ENCODE assay signal across 12 cellular contexts in the genomic region with DNA sequence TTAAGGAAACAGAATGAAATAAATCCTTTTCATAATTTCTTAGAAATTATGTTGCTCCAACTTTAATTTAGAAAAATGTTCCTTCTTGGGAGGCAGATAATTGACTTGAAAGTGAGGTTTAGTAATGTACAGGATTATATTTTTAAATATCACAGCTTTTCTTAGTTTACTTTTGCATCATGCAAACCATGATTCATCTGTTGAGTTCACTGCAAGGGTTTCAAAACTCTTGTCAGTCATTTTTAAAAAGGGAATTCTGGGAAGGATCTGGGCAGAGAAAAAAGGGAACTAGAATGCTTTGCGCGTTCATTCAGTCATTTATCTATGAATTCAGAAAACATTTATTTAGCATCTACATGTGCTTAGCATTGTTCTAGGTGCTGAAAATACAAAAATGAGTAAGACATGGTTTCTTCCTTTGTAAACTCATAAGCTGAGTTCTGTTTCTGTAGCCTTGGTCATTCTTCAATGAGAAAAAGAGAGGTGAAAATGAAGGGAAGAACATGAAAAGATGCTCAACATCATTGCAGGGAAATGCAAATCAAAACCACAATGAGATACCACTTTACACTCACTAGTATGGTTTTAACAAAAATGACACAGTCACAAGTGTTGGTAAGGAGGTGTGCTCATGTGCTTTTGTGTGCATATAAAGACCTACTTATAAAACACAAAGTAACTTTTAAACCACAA.
DNase-seq lines count a peak whose midpoint lies in the region; ATAC-seq, FAIRE-seq and TF ChIP-seq lines count a peak whose summit lies in the region.
"Had no signal": no experiment of that assay in that cellular context is flagged by ENCODE, and none has a peak within 500 bp of the region (broad histone marks: within the 10 kb centered on the region; RNA-seq: fewer than 3 reads in every experiment).

No MANE protein-coding gene starts in this region.

- no peak overlapping the region for H3K9ac ChIP-seq in HepG2 (ENCODE audit: insufficient read depth, low read depth, low read length)
- H3K9ac ChIP-seq: neural progenitor cell had no signal

- CTCF ChIA-PET in HepG2 (lab: Yijun Ruan, JAX; ENCODE audit: low intra/inter-chr PET ratio, low total read pairs) = no interaction called here

- intact Hi-C loops in activated T-helper 1 cell treated with anti-CD3 and anti-CD28 coated beads, Interleukin-12 subunit alpha, Interleukin-12 subunit beta, Interleukin-2, Interleukin-4 antibody, amounts not matched to agents 30 ng/mL and 10 ng/mL and 1 ng/mL, durations not matched to agents 14 hours and 24 hours and 36 hours (cut with micrococcal nuclease) = loop anchor here (1.0 to 10.0 kb wide), 3 partner anchors 150 to 521 kb away; a partner anchor contains a TSS
- intact Hi-C loops in HepG2 (cut with micrococcal nuclease; ENCODE audit: unreplicated experiment) = no loop called here

- no peak for TF ChIP-seq CTCF in HepG2 (CRISPR knock-in tag; IDR thresholded peaks at IDR 0.05)

- no peak overlapping the region for H3K4me2 ChIP-seq in HepG2 (ENCODE audit: low read depth, low read length)
- H3K4me2 ChIP-seq: neural progenitor cell had no signal

- no peak overlapping the region for H3K4me3 Mint-ChIP-seq in activated T-helper 1 cell treated with anti-CD3 and anti-CD28 coated beads, Interleukin-12 subunit alpha, Interleukin-12 subunit beta, Interleukin-2, Interleukin-4 antibody, amounts not matched to agents 30 ng/mL and 10 ng/mL and 1 ng/mL, durations not matched to agents 14 hours and 24 hours and 36 hours
- H3K4me3 Mint-ChIP-seq: activated CD8-positive, alpha-beta memory T cell treated with anti-CD3 and anti-CD28 coated beads, Interleukin-2, amount 10 ng/mL, durations not matched to agents 7 days and 5 days; neural progenitor cell had no signal

- BruUV-seq in HepG2 (replicated peaks; lab: Mats Ljungman, UMichigan) = no TSS peak

- WGBS in HepG2 (ENCODE audit: low lambda C conversion rate) = 100% methylated on average over 2 of the region's 2 CpGs

- DNase-seq in activated T-helper 1 cell treated with anti-CD3 and anti-CD28 coated beads, Interleukin-12 subunit alpha, Interleukin-12 subunit beta, Interleukin-2, Interleukin-4 antibody, amounts not matched to agents 30 ng/mL and 10 ng/mL and 1 ng/mL, durations not matched to agents 14 hours and 24 hours and 36 hours (ENCODE audit: low spot score) = no peak
- DNase-seq in HepG2 (ENCODE audit: low spot score) (no peak), iPS-NIHi7 (ENCODE audit: extremely low spot score) (no peak), pons (ENCODE audit: low spot score) (no peak)
- DNase-seq: activated CD8-positive, alpha-beta memory T cell treated with anti-CD3 and anti-CD28 coated beads, Interleukin-2, amount 10 ng/mL, durations not matched to agents 7 days and 5 days; H7; NCI-H146 had no signal

- H3K27ac ChIP-seq in HepG2 (ENCODE audit: extremely low read length, insufficient read depth, low read length) = no peak overlapping the region
- H3K27ac ChIP-seq: neural progenitor cell had no signal

- peak overlapping the region; percentile 57 for H3K27ac Mint-ChIP-seq in activated T-helper 1 cell treated with anti-CD3 and anti-CD28 coated beads, Interleukin-12 subunit alpha, Interleukin-12 subunit beta, Interleukin-2, Interleukin-4 antibody, amounts not matched to agents 30 ng/mL and 10 ng/mL and 1 ng/mL, durations not matched to agents 14 hours and 24 hours and 36 hours
- H3K27ac Mint-ChIP-seq: activated CD8-positive, alpha-beta memory T cell treated with anti-CD3 and anti-CD28 coated beads, Interleukin-2, amount 10 ng/mL, durations not matched to agents 7 days and 5 days; neural progenitor cell had no signal

- H3K4me3 ChIP-seq in HepG2 (replicated peaks in 1 of 3; ENCODE audit: insufficient read depth in 1 of 3, low read depth in 2 of 3, low read length in 3 of 3) = no peak overlapping the region
- H3K4me3 ChIP-seq: neural progenitor cell had no signal

- peak; percentile 85 for ATAC-seq in GM18505 (IDR thresholded peaks at IDR 0.05; ENCODE audit: unreplicated experiment)
- peak; percentile 78 for ATAC-seq in GM21360 (IDR thresholded peaks at IDR 0.05; ENCODE audit: unreplicated experiment)
- ATAC-seq in HG03039 (IDR thresholded peaks at IDR 0.05; ENCODE audit: unreplicated experiment) = peak; percentile 85
- ATAC-seq in SK-N-SH treated with all-trans-retinoic acid at 6 μM for 48 hours = no peak
- ATAC-seq in HepG2 = no peak
- ATAC-seq: activated CD8-positive, alpha-beta memory T cell treated with anti-CD3 and anti-CD28 coated beads, Interleukin-2, amount 10 ng/mL, durations not matched to agents 7 days and 5 days had no signal

- in situ Hi-C loops in HepG2 (cut with HindIII; ENCODE audit: extremely low pct_ligation_motif_present, low pct_unique_long_range_greater_than_20kb) = no loop called here

- H3K36me3 ChIP-seq in HepG2 (replicated peaks in 1 of 2; ENCODE audit: control insufficient read depth in 1 of 2, insufficient read depth in 2 of 2, low read length in 2 of 2) = no peaks in the 10 kb centered on the region
- H3K36me3 ChIP-seq: neural progenitor cell had no signal

- H3K27me3 ChIP-seq in HepG2 (ENCODE audit: control insufficient read depth in 1 of 2, insufficient read depth in 2 of 2, low read length in 2 of 2) = no peaks in the 10 kb centered on the region
- H3K27me3 ChIP-seq: neural progenitor cell had no signal

- POLR2A ChIA-PET in HepG2 (lab: Yijun Ruan, JAX) = no interaction called here

- H4K20me1 ChIP-seq in HepG2 (ENCODE audit: insufficient read depth, low read length) = no peaks in the 10 kb centered on the region

- no peak overlapping the region for H2AFZ ChIP-seq in HepG2 (ENCODE audit: low read length)
- H2AFZ ChIP-seq: neural progenitor cell had no signal

- no peaks in the 10 kb centered on the region for H3K27me3 Mint-ChIP-seq in activated T-helper 1 cell treated with anti-CD3 and anti-CD28 coated beads, Interleukin-12 subunit alpha, Interleukin-12 subunit beta, Interleukin-2, Interleukin-4 antibody, amounts not matched to agents 30 ng/mL and 10 ng/mL and 1 ng/mL, durations not matched to agents 14 hours and 24 hours and 36 hours (ENCODE audit: insufficient read depth)

- TF ChIP-seq EP300 in HepG2 (IDR thresholded peaks at IDR 0.05; ENCODE audit: low read depth in 2 of 2, low read length in 2 of 2) (no peak), HepG2 (CRISPR knock-in tag; IDR thresholded peaks at IDR 0.05; ENCODE audit: borderline replicate concordance) (no peak)

- H3K4me1 Mint-ChIP-seq in activated T-helper 1 cell treated with anti-CD3 and anti-CD28 coated beads, Interleukin-12 subunit alpha, Interleukin-12 subunit beta, Interleukin-2, Interleukin-4 antibody, amounts not matched to agents 30 ng/mL and 10 ng/mL and 1 ng/mL, durations not matched to agents 14 hours and 24 hours and 36 hours (ENCODE audit: low read depth) = peaks cover 44% of the 10 kb centered on the region
- H3K4me1 Mint-ChIP-seq: neural progenitor cell had no signal

- no peaks in the 10 kb centered on the region for H3K79me2 ChIP-seq in HepG2 (ENCODE audit: insufficient read depth, low read length)

- peaks cover 3% of the 10 kb centered on the region for H3K9me3 Mint-ChIP-seq in activated T-helper 1 cell treated with anti-CD3 and anti-CD28 coated beads, Interleukin-12 subunit alpha, Interleukin-12 subunit beta, Interleukin-2, Interleukin-4 antibody, amounts not matched to agents 30 ng/mL and 10 ng/mL and 1 ng/mL, durations not matched to agents 14 hours and 24 hours and 36 hours
- H3K9me3 Mint-ChIP-seq: neural progenitor cell had no signal

- TF ChIP-seq POLR2A in GM18505 (IDR thresholded peaks at IDR 0.05; ENCODE audit: borderline replicate concordance, extremely low read depth, insufficient read depth, insufficient read length) (no peak), HepG2 (IDR thresholded peaks at IDR 0.05; ENCODE audit: insufficient read depth in 1 of 2, low read depth in 2 of 2, low read length in 2 of 2) (no peak)

- no peak for TF ChIP-seq RAD21 in HepG2 (CRISPR knock-in tag; IDR thresholded peaks at IDR 0.05)

- H3K9me3 ChIP-seq in HepG2 (ENCODE audit: low read length) = no peaks in the 10 kb centered on the region

- H3K36me3 Mint-ChIP-seq in activated T-helper 1 cell treated with anti-CD3 and anti-CD28 coated beads, Interleukin-12 subunit alpha, Interleukin-12 subunit beta, Interleukin-2, Interleukin-4 antibody, amounts not matched to agents 30 ng/mL and 10 ng/mL and 1 ng/mL, durations not matched to agents 14 hours and 24 hours and 36 hours (ENCODE audit: low read depth) = no peaks in the 10 kb centered on the region
- H3K36me3 Mint-ChIP-seq: activated CD8-positive, alpha-beta memory T cell treated with anti-CD3 and anti-CD28 coated beads, Interleukin-2, amount 10 ng/mL, durations not matched to agents 7 days and 5 days; neural progenitor cell had no signal

- no peaks in the 10 kb centered on the region for H3K4me1 ChIP-seq in HepG2 (ENCODE audit: insufficient read depth, low read length)

- no peak for FAIRE-seq in HepG2 (lab: Jason Lieb, UNC)

TF ChIP-seq in SK-N-SH treated with all-trans-retinoic acid at 6 μM for 48 hours, 23 proteins besides CTCF, POLR2A, EP300 and RAD21 (continues in another document):
- TF ChIP-seq ZNF8 (CRISPR knock-in tag; IDR thresholded peaks at IDR 0.05) (no peak), TOX (CRISPR knock-in tag; IDR thresholded peaks at IDR 0.05; ENCODE audit: borderline replicate concordance) (no peak), ZNF565 (CRISPR knock-in tag; conservative IDR thresholded peaks at IDR 0.05; ENCODE audit: low read depth) (no peak)

TF ChIP-seq in HepG2, 621 proteins besides CTCF, POLR2A, EP300 and RAD21 (continues in another document):
- TF ChIP-seq MTF2 (CRISPR knock-in tag; IDR thresholded peaks at IDR 0.05; ENCODE audit: borderline replicate concordance) (no peak), MEIS2 (CRISPR knock-in tag; IDR thresholded peaks at IDR 0.05) (no peak), ZNF543 (CRISPR knock-in tag; IDR thresholded peaks at IDR 0.05) (no peak), STAT5B (CRISPR knock-in tag; IDR thresholded peaks at IDR 0.05) (no peak), MXI1 (IDR thresholded peaks at IDR 0.05; ENCODE audit: borderline replicate concordance, low read depth, low read length) (no peak), ZNF12 (CRISPR knock-in tag; IDR thresholded peaks at IDR 0.05) (no peak), ZNF562 (CRISPR knock-in tag; IDR thresholded peaks at IDR 0.05; ENCODE audit: borderline replicate concordance) (no peak), KAT2B (IDR thresholded peaks at IDR 0.05; ENCODE audit: borderline replicate concordance, low read depth, low read length) (no peak), ZNF879 (CRISPR knock-in tag; IDR thresholded peaks at IDR 0.05) (no peak), TSC22D2 (CRISPR knock-in tag; IDR thresholded peaks at IDR 0.05; ENCODE audit: borderline replicate concordance) (no peak), TMF1 (CRISPR knock-in tag; IDR thresholded peaks at IDR 0.05; ENCODE audit: low read depth) (no peak), HOXA9 (CRISPR knock-in tag; IDR thresholded peaks at IDR 0.05; ENCODE audit: borderline replicate concordance) (no peak)

Comparison
In these comparisons a context has a peak if more than half of its experiments do, and no peak if none do; other contexts are left out.
1. ATAC-seq: peak in GM18505 (single experiment), GM21360 (single experiment) and HG03039 (single experiment); none in SK-N-SH treated with all-trans-retinoic acid at 6 μM for 48 hours (single experiment) and HepG2 (single experiment).